ENCODE assay signal across 11 cellular contexts in the genomic region with DNA sequence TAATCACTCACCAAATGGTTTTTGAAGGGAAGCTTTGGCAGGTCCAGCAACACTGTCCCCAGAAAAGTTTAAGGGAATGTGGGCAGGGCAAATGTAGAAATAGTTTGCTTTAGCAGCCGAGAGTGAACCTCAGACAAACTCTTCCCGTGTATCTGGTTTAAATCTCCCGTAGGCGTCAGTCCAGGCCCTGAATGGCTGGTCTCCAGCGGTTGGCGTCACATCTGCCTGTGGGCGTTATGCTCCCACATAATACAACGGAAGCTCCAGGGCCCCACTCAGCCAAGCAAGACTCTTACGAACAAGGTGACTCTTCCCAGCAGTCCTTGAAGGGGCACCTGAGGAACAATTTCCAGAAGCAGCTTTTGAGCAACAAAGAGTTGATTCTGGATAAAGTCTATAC. TPM values are rescaled to one million over a fixed set of nuclear protein-coding genes. Genes with fewer than 3 reads are reported as not detected.
DNase-seq lines count a peak whose midpoint lies in the region; TF ChIP-seq lines count a peak whose summit lies in the region.
"Had no signal": no experiment of that assay in that cellular context is flagged by ENCODE, and none has a peak within 500 bp of the region (broad histone marks: within the 10 kb centered on the region; RNA-seq: fewer than 3 reads in every experiment).

No MANE protein-coding gene starts in this region.

- no peaks in the 10 kb centered on the region for H3K9me3 Mint-ChIP-seq in progenitor cell of endocrine pancreas (ENCODE audit: low read depth)
- H3K9me3 Mint-ChIP-seq: nephron had no signal

- peak overlapping the region; percentile 98 for H3K27ac Mint-ChIP-seq in progenitor cell of endocrine pancreas

- H3K27me3 Mint-ChIP-seq in progenitor cell of endocrine pancreas, result no peaks in the 10 kb centered on the region

- H3K4me3 Mint-ChIP-seq in progenitor cell of endocrine pancreas (ENCODE audit: low read depth), result no peak overlapping the region

- peaks cover 8% of the 10 kb centered on the region for H3K4me1 Mint-ChIP-seq in progenitor cell of endocrine pancreas (ENCODE audit: low read depth)

- no peak for TF ChIP-seq CTCF in LNCaP clone FGC (IDR thresholded peaks at IDR 0.05; ENCODE audit: control insufficient read depth, extremely low read depth, insufficient read depth)
- TF ChIP-seq CTCF in foreskin fibroblast (IDR thresholded peaks at IDR 0.05; ENCODE audit: low read depth, low read length), result no peak
- no peak for TF ChIP-seq CTCF in progenitor cell of endocrine pancreas (IDR thresholded peaks at IDR 0.05; ENCODE audit: unreplicated experiment)
- no peak for TF ChIP-seq CTCF in GM20000 (IDR thresholded peaks at IDR 0.05; ENCODE audit: extremely low read depth, missing control alignments)

- H3K4me3 ChIP-seq in LNCaP clone FGC (ENCODE audit: low read depth, low read length) (peak overlapping the region; percentile 56), foreskin fibroblast (ENCODE audit: low read depth in 1 of 2, low read length in 2 of 2) (no peak overlapping the region)

- DNase-seq in AG20443 (ENCODE audit: low spot score) (peak; percentile 53), LNCaP clone FGC (ENCODE audit: low read depth) (no peak), foreskin fibroblast (peak; percentile 47 to 81), progenitor cell of endocrine pancreas (ENCODE audit: low spot score, unreplicated experiment) (no peak), GM20000 (ENCODE audit: low spot score) (no peak), SKM-1 (lab: John Stamatoyannopoulos, UW; ENCODE audit: unreplicated experiment) (no peak), NAMALWA (ENCODE audit: low spot score) (no peak)
- no peak for DNase-seq in activated CD8-positive, alpha-beta memory T cell treated with anti-CD3 and anti-CD28 coated beads, Interleukin-2, amount 50 U/mL, for 4 hours
- DNase-seq: activated CD8-positive, alpha-beta memory T cell treated with anti-CD3 and anti-CD28 coated beads for 24 hours; NCI-H1436 treated with DMSO at 0.1 percent for 48 hours had no signal

- no peaks in the 10 kb centered on the region for H3K36me3 Mint-ChIP-seq in progenitor cell of endocrine pancreas (ENCODE audit: insufficient read depth)

RNA-seq across cellular contexts. Expression of a gene that starts 0.9 kb away (rescaled TPM):
- total RNA-seq in progenitor cell of endocrine pancreas, result 4.8 and 7.5 TPM in 2 replicates

RNA-seq across cellular contexts. Expression of a gene that starts 6.6 kb away (rescaled TPM):
- 19.9 and 21.2 TPM in 2 replicates for total RNA-seq in progenitor cell of endocrine pancreas

RNA-seq across cellular contexts. Expression of a gene that starts 19.1 kb away (rescaled TPM):
- 30.8 TPM in 2 replicates for total RNA-seq in progenitor cell of endocrine pancreas

RNA-seq across cellular contexts. Expression of a gene that starts 56.5 kb away (rescaled TPM):
- total RNA-seq in progenitor cell of endocrine pancreas, result 97.1 and 100 TPM in 2 replicates

Comparison
In these comparisons a context has a peak if more than half of its experiments do, and no peak if none do; other contexts are left out.
1. DNase-seq: peak in AG20443 (single experiment) and foreskin fibroblast (2 of 2); none in LNCaP clone FGC (single experiment), progenitor cell of endocrine pancreas (single experiment), GM20000 (single experiment), SKM-1 (single experiment), NAMALWA (single experiment) and activated CD8-positive, alpha-beta memory T cell treated with anti-CD3 and anti-CD28 coated beads, Interleukin-2, amount 50 U/mL, for 4 hours (single experiment).